ENCODE assay signal across 24 cellular contexts in genomic region chr19:10895363-10895762, GRCh38. TPM values are rescaled to one million over a fixed set of nuclear protein-coding genes. Genes with fewer than 3 reads are reported as not detected.
DNase-seq lines count a peak whose midpoint lies in the region; ATAC-seq and TF ChIP-seq lines count a peak whose summit lies in the region.
"Had no signal": no experiment of that assay in that cellular context is flagged by ENCODE, and none has a peak within 500 bp of the region (broad histone marks: within the 10 kb centered on the region; RNA-seq: fewer than 3 reads in every experiment).

No MANE protein-coding gene starts in this region.

- no peak overlapping the region for H3K9ac ChIP-seq in neuronal stem cell (ENCODE audit: low read depth, low read length, poor library complexity)

- ATAC-seq in right cardiac atrium, result no peak
- ATAC-seq in GM21390 (IDR thresholded peaks at IDR 0.05; ENCODE audit: unreplicated experiment), result no peak
- ATAC-seq in GM21825 (IDR thresholded peaks at IDR 0.05; ENCODE audit: unreplicated experiment), result no peak
- ATAC-seq: Right ventricle myocardium inferior had no signal

- no peak overlapping the region for H4K91ac ChIP-seq in neuronal stem cell (ENCODE audit: low read depth, low read length, poor library complexity)

- no peaks in the 10 kb centered on the region for H3K27me3 Mint-ChIP-seq in brain

- H3K4me2 ChIP-seq in neuronal stem cell (ENCODE audit: insufficient read depth, low read length, poor library complexity, severe bottlenecking), result no peak overlapping the region

- H3K23ac ChIP-seq in neuronal stem cell (ENCODE audit: low read depth, low read length, poor library complexity), result peak overlapping the region; percentile 22

- no peaks in the 10 kb centered on the region for H3K27me3 ChIP-seq in cardiac muscle cell
- H3K27me3 ChIP-seq in right cardiac atrium (ENCODE audit: control insufficient read depth, insufficient read depth), result no peaks in the 10 kb centered on the region
- no peaks in the 10 kb centered on the region for H3K27me3 ChIP-seq in neuronal stem cell (ENCODE audit: control insufficient read depth in 3 of 3, insufficient read depth in 3 of 3, low read depth in 1 of 3, low read length in 3 of 3)
- H3K27me3 ChIP-seq: SJSA1 had no signal

- no peak overlapping the region for H3K14ac ChIP-seq in neuronal stem cell (ENCODE audit: low read length)

- H3K18ac ChIP-seq in neuronal stem cell (ENCODE audit: low read length), result peak overlapping the region; percentile 42

- peaks cover 23% of the 10 kb centered on the region for H3K79me1 ChIP-seq in neuronal stem cell (ENCODE audit: low read depth, low read length)

- H3K27ac ChIP-seq in cardiac muscle cell (peak overlapping the region; percentile 17), right cardiac atrium (ENCODE audit: low read length) (no peak overlapping the region), neuronal stem cell (replicated peaks; ENCODE audit: low read length) (no peak overlapping the region)
- H3K27ac ChIP-seq: HL-60, SJSA1 had no signal

- no peak overlapping the region for H2BK5ac ChIP-seq in neuronal stem cell (ENCODE audit: low read length)

- H3K4me1 ChIP-seq in cardiac muscle cell (ENCODE audit: low read depth) (peaks cover 15% of the 10 kb centered on the region), right cardiac atrium (ENCODE audit: control insufficient read depth, insufficient read depth, low read length) (peaks cover 12% of the 10 kb centered on the region), neuronal stem cell (ENCODE audit: control insufficient read depth in 2 of 2, insufficient read depth in 1 of 2, low read depth in 1 of 2, low read length in 2 of 2) (peaks cover 19 to 25% of the 10 kb centered on the region in 2 donors)
- H3K4me1 ChIP-seq: SJSA1 had no signal

- H2BK12ac ChIP-seq in neuronal stem cell (ENCODE audit: low read length), result no peak overlapping the region

- no peak overlapping the region for H2BK15ac ChIP-seq in neuronal stem cell (ENCODE audit: low read length)

- H2BK120ac ChIP-seq in neuronal stem cell (ENCODE audit: low read depth, low read length), result no peak overlapping the region

- H3K4me1 Mint-ChIP-seq in brain, result peaks cover 68% of the 10 kb centered on the region

- H3K36me3 Mint-ChIP-seq in brain, result peaks cover 5% of the 10 kb centered on the region

- H3K36me3 ChIP-seq in cardiac muscle cell (no peaks in the 10 kb centered on the region), neuronal stem cell (replicated peaks in 1 of 2; ENCODE audit: control insufficient read depth in 2 of 2, insufficient read depth in 2 of 2, low read length in 2 of 2) (peaks cover 0 to 6% of the 10 kb centered on the region in 2 donors)
- H3K36me3 ChIP-seq: SJSA1 had no signal

- H3K27ac Mint-ChIP-seq in brain, result peak overlapping the region in 4 of 5 experiments; percentile 13 to 98 (median 92)

- intact Hi-C loops in right cardiac atrium (cut with DNase I), result no loop called here

- H2AK5ac ChIP-seq in neuronal stem cell (ENCODE audit: low read depth, low read length), result no peak overlapping the region

- 88% methylated on average over 6 of the region's 6 CpGs for WGBS in right cardiac atrium
- no CpG with 5 or more reads among the region's 6 CpGs for WGBS in neuronal stem cell (ENCODE audit: extremely low coverage in 2 of 2, insufficient read length in 2 of 2, insufficient replicate concordance in 1 of 2), 2 donors

- H4K8ac ChIP-seq in neuronal stem cell (ENCODE audit: low read depth, low read length), result no peak overlapping the region

- H3K4me3 ChIP-seq in cardiac muscle cell (no peak overlapping the region), right cardiac atrium (ENCODE audit: low read length) (no peak overlapping the region), neuronal stem cell (ENCODE audit: low read length in 2 of 2) (no peak overlapping the region)
- H3K4me3 ChIP-seq: SJSA1 had no signal

- H2AFZ ChIP-seq in neuronal stem cell (ENCODE audit: low read length), result no peak overlapping the region

- no peak overlapping the region for H3K4me3 Mint-ChIP-seq in brain
- H3K4me3 Mint-ChIP-seq: CD14-positive monocyte had no signal

- H3K9me3 ChIP-seq in cardiac muscle cell (ENCODE audit: low read depth) (no peaks in the 10 kb centered on the region), right cardiac atrium (ENCODE audit: control insufficient read depth, low read length) (no peaks in the 10 kb centered on the region), neuronal stem cell (replicated peaks in 1 of 2; ENCODE audit: control insufficient read depth in 2 of 2, insufficient read depth in 1 of 2, low read depth in 1 of 2, low read length in 2 of 2) (no peaks in the 10 kb centered on the region)
- H3K9me3 ChIP-seq: SJSA1 had no signal

- H3K4ac ChIP-seq in neuronal stem cell (ENCODE audit: low read length), result no peak overlapping the region

- no peak for TF ChIP-seq CTCF in cardiac muscle cell (IDR thresholded peaks at IDR 0.05; ENCODE audit: low read depth, low read length)
- no peak for TF ChIP-seq CTCF in brain (conservative IDR thresholded peaks at IDR 0.05)

- peaks cover 0 to 2% (median 0%) of the 10 kb centered on the region in 5 experiments for H3K9me3 Mint-ChIP-seq in brain

- DNase-seq in cardiac muscle cell (ENCODE audit: low read depth in 1 of 2, low spot score in 1 of 2) (no peak), right cardiac atrium (no peak), neuronal stem cell (ENCODE audit: low spot score) (no peak), germinal center (ENCODE audit: low spot score) (no peak)
- DNase-seq in activated T-cell treated with anti-CD3 and anti-CD28 coated beads, Interleukin-2, amount 50 U/mL, for 48 hours, result no peak
- DNase-seq: 8988T, DMS53, GDM1, KG1, NCI-H1092 treated with DMSO at 0.1 percent for 48 hours, NCI-H1436 treated with DMSO at 0.1 percent for 48 hours, NCI-H1930, NCI-H226, NCI-H510A treated with DMSO at 0.1 percent for 48 hours, NCI-H748 treated with DMSO at 0.1 percent for 48 hours, OCI-M1 had no signal

RNA-seq across cellular contexts. Expression of gene CARM1, which starts 24.0 kb away (rescaled TPM):
- total RNA-seq in cardiac muscle cell (90.7 and 92.6 TPM in 2 replicates), right cardiac atrium (10 to 100 TPM; 30.8 to 37.2 (median 32.6) TPM)
- polyA plus RNA-seq in cardiac muscle cell (46.8 and 81.2 TPM in 2 replicates), right cardiac atrium (35.2 TPM), brain (ENCODE audit: insufficient read depth, low read depth, low replicate concordance) (40.8 TPM)
- 119 TPM for polyA plus RNA-seq in neuronal stem cell (2013, experiment 1 of 2)
- 114 TPM for polyA plus RNA-seq in neuronal stem cell (2013, experiment 2 of 2)

RNA-seq across cellular contexts. Expression of gene YIPF2, which starts 33.1 kb away (rescaled TPM):
- total RNA-seq in cardiac muscle cell, result 67.2 and 69.9 TPM in 2 replicates
- 32.9 and 38.9 TPM in 2 replicates for polyA plus RNA-seq in cardiac muscle cell
- 10 to 100 TPM; 19.3 to 25.5 (median 24.4) TPM for total RNA-seq in right cardiac atrium
- polyA plus RNA-seq in right cardiac atrium, result 26.5 TPM
- polyA plus RNA-seq in brain (ENCODE audit: insufficient read depth, low read depth, low replicate concordance), result 55.1 TPM
- 28.4 TPM for polyA plus RNA-seq in neuronal stem cell (2013, experiment 1 of 2)
- polyA plus RNA-seq in neuronal stem cell (2013, experiment 2 of 2), result 27.5 TPM

RNA-seq across cellular contexts. Expression of gene TIMM29, which starts 33.2 kb away (rescaled TPM):
- total RNA-seq in cardiac muscle cell (52.2 and 54.5 TPM in 2 replicates), right cardiac atrium (10 to 100 TPM; 12.2 to 14.5 (median 13.0) TPM)
- polyA plus RNA-seq in cardiac muscle cell (31.3 and 41.7 TPM in 2 replicates), right cardiac atrium (14.1 TPM), brain (ENCODE audit: insufficient read depth, low read depth, low replicate concordance) (18.0 TPM)
- 19.1 TPM for polyA plus RNA-seq in neuronal stem cell (2013, experiment 1 of 2)
- polyA plus RNA-seq in neuronal stem cell (2013, experiment 2 of 2), result 19.4 TPM

RNA-seq across cellular contexts. Expression of gene C19orf38, which starts 47.1 kb away (rescaled TPM):
- total RNA-seq in cardiac muscle cell (0.33 TPM in 1 of 2 replicates, not detected in the other), right cardiac atrium (1 to 10 TPM in 1 of 4 donors, under 1 TPM in 3; 0.39 to 1.4 (median 0.64) TPM)
- polyA plus RNA-seq in cardiac muscle cell (0.64 and 1.1 TPM in 2 replicates), right cardiac atrium (0.23 TPM), brain (ENCODE audit: insufficient read depth, low read depth, low replicate concordance) (1.9 TPM)
- polyA plus RNA-seq in neuronal stem cell (2013, experiment 1 of 2), result 0.15 TPM
- polyA plus RNA-seq in neuronal stem cell (2013, experiment 2 of 2), result 0.14 TPM
- total RNA-seq: HepG2, SJSA1 had no signal

RNA-seq across cellular contexts. Expression of gene TMED1, which starts 59.4 kb away (rescaled TPM):
- total RNA-seq in cardiac muscle cell (77.5 and 83.1 TPM in 2 replicates), right cardiac atrium (10 to 100 TPM; 24.6 to 30.4 (median 27.8) TPM)
- polyA plus RNA-seq in cardiac muscle cell (131 and 137 TPM in 2 replicates), right cardiac atrium (43.4 TPM), brain (ENCODE audit: insufficient read depth, low read depth, low replicate concordance) (29.0 TPM)
- polyA plus RNA-seq in neuronal stem cell (2013, experiment 1 of 2), result 32.4 TPM
- 32.9 TPM for polyA plus RNA-seq in neuronal stem cell (2013, experiment 2 of 2)
